ENCODE assay signal across 28 cellular contexts in genomic region chrX:34223574-34223973, GRCh38.
"Had no signal": no experiment of that assay in that cellular context is flagged by ENCODE, and none has a peak within 500 bp of the region (broad histone marks: within the 10 kb centered on the region; RNA-seq: fewer than 3 reads in every experiment).

No MANE protein-coding gene starts in this region.

- H3K9me3 ChIP-seq: colonic mucosa, esophagus squamous epithelium, gastrocnemius medialis, gastroesophageal sphincter, heart left ventricle had no signal

- DNase-seq: colonic mucosa; cortex of kidney; dermis blood vessel endothelial cell; dorsolateral prefrontal cortex; effector CD4-positive, alpha-beta T cell; effector CD8-positive, alpha-beta T cell; effector memory CD4-positive, alpha-beta T cell; effector memory CD8-positive, alpha-beta T cell; endodermal cell; erythroblast; esophagus squamous epithelium; foreskin fibroblast; foreskin keratinocyte; foreskin melanocyte; gastrocnemius medialis; glutamatergic neuron; head of caudate nucleus; heart left ventricle; heart right ventricle had no signal

- ATAC-seq: effector memory CD8-positive, alpha-beta T cell; esophagus mucosa; foreskin keratinocyte; gastrocnemius medialis; gastroesophageal sphincter; heart left ventricle; heart right ventricle had no signal

- H3K36me3 ChIP-seq: colonic mucosa, esophagus muscularis mucosa, esophagus squamous epithelium, gastrocnemius medialis, gastroesophageal sphincter, heart left ventricle, heart right ventricle had no signal

- FAIRE-seq: endometrium, frontal cortex had no signal

- H3K27me3 ChIP-seq: colonic mucosa, esophagus muscularis mucosa, esophagus squamous epithelium, foreskin keratinocyte, gastrocnemius medialis, gastroesophageal sphincter, heart left ventricle, heart right ventricle, hepatocyte had no signal

- H3K9me3 Mint-ChIP-seq: dendritic cell treated with granulocyte-macrophage colony-stimulating factor and Interleukin-4, amounts not matched to agents 40 ng/mL and 50 ng/mL, for 4 days; effector memory CD8-positive, alpha-beta T cell had no signal

- H3K27me3 Mint-ChIP-seq: dendritic cell treated with granulocyte-macrophage colony-stimulating factor and Interleukin-4, amounts not matched to agents 40 ng/mL and 50 ng/mL, for 4 days; effector memory CD8-positive, alpha-beta T cell had no signal

- H3K4me2 ChIP-seq: hepatocyte had no signal

- H2AFZ ChIP-seq: hepatocyte had no signal

- H3K4me1 ChIP-seq: colonic mucosa, esophagus muscularis mucosa, esophagus squamous epithelium, foreskin keratinocyte, gastrocnemius medialis, gastroesophageal sphincter, heart left ventricle, heart right ventricle had no signal

- H3K27ac Mint-ChIP-seq: dendritic cell treated with granulocyte-macrophage colony-stimulating factor and Interleukin-4, amounts not matched to agents 40 ng/mL and 50 ng/mL, for 4 days; effector memory CD8-positive, alpha-beta T cell; endodermal cell had no signal

- H3K4me3 ChIP-seq: colonic mucosa, coronary artery, dorsolateral prefrontal cortex, esophagus muscularis mucosa, esophagus squamous epithelium, gastrocnemius medialis, gastroesophageal sphincter, heart left ventricle, heart right ventricle, hepatocyte had no signal

- H3K4me3 Mint-ChIP-seq: dendritic cell treated with granulocyte-macrophage colony-stimulating factor and Interleukin-4, amounts not matched to agents 40 ng/mL and 50 ng/mL, for 4 days; effector memory CD8-positive, alpha-beta T cell; endodermal cell had no signal

- H3K79me2 ChIP-seq: hepatocyte had no signal

- H3K27ac ChIP-seq: colonic mucosa, coronary artery, dorsolateral prefrontal cortex, epithelial cell of prostate, esophagus muscularis mucosa, esophagus squamous epithelium, foreskin keratinocyte, gastrocnemius medialis, gastroesophageal sphincter, heart left ventricle, heart right ventricle, hepatocyte had no signal
